In the genomic region with DNA sequence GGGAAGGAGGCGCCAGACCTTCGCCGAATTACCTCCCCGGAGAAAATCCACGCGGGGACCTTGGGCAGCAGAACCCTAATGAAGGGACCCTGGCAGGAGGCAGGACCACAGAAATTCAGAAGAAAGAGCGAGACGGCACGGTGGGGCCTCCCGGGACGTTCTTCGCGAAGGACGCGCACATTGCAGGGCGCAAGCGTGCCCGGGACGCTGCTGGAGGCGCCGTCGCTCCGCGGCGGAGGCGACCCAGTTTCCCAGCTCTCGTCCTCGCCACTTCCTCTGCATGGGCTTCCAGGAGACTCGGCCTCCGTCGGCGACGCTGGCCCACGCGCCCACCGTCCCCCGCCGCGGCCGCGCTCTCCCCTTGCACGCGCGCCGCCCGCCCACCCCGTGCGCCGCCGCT, we compare ENCODE assay signal across 9 cellular contexts. TPM values are rescaled to one million over a fixed set of nuclear protein-coding genes. Genes with fewer than 3 reads are reported as not detected.
DNase-seq lines count a peak whose midpoint lies in the region; ATAC-seq and TF ChIP-seq lines count a peak whose summit lies in the region.
"Had no signal": no experiment of that assay in that cellular context is flagged by ENCODE, and none has a peak within 500 bp of the region (broad histone marks: within the 10 kb centered on the region; RNA-seq: fewer than 3 reads in every experiment).

No MANE protein-coding gene starts in this region.

- peaks cover 11% of the 10 kb centered on the region for H3K4me1 ChIP-seq in CD8-positive, alpha-beta T cell (ENCODE audit: insufficient read depth, low read length)
- H3K4me1 ChIP-seq in gastroesophageal sphincter (peaks cover 0 to 20% (median 4%) of the 10 kb centered on the region in 3 donors), psoas muscle (peaks cover 12% of the 10 kb centered on the region)

- POLR2A ChIA-PET in CD8-positive, alpha-beta T cell (lab: Charles Lee): no interaction called here
- POLR2A ChIA-PET in activated CD8-positive, alpha-beta T cell treated with anti-CD3 and anti-CD28 coated beads, Interleukin-2, amount 10 ng/mL, durations not matched to agents 7 days and 5 days (lab: Charles Lee): no interaction called here

- in situ Hi-C loops in KBM-7 (cut with MboI; ENCODE audit: low pct_unique_long_range_greater_than_20kb, low sequenced_read_pairs): no loop called here

- CTCF ChIA-PET in CD8-positive, alpha-beta T cell (lab: Charles Lee): interaction anchor here (1.7 kb wide), 1 partner anchor 9 kb away, joined by 5 read pairs; no protein-coding TSS in a partner anchor
- CTCF ChIA-PET in activated CD8-positive, alpha-beta T cell treated with anti-CD3 and anti-CD28 coated beads, Interleukin-2, amount 10 ng/mL, durations not matched to agents 7 days and 5 days (lab: Charles Lee): interaction anchor here (1.3 kb wide), 1 partner anchor 64 kb away, joined by 4 read pairs; no protein-coding TSS in a partner anchor

- no peaks in the 10 kb centered on the region for H3K9me3 ChIP-seq in CD8-positive, alpha-beta T cell (ENCODE audit: low read length)
- H3K9me3 ChIP-seq in gastroesophageal sphincter: no peaks in the 10 kb centered on the region
- no peaks in the 10 kb centered on the region for H3K9me3 ChIP-seq in psoas muscle

- TF ChIP-seq EP300 in gastroesophageal sphincter (IDR thresholded peaks at IDR 0.05): no peak

- peak; percentile 58 for ATAC-seq in CD8-positive, alpha-beta T cell
- ATAC-seq in activated CD8-positive, alpha-beta T cell treated with anti-CD3 and anti-CD28 coated beads, Interleukin-2, amount 10 ng/mL, durations not matched to agents 7 days and 5 days: peak; percentile 64
- ATAC-seq in gastroesophageal sphincter: peak; percentile 30
- peak; percentile 54 to 80 (median 70) for ATAC-seq in psoas muscle
- no peak for ATAC-seq in GM19351 (IDR thresholded peaks at IDR 0.05; ENCODE audit: unreplicated experiment)
- ATAC-seq in GM21737 (IDR thresholded peaks at IDR 0.05; ENCODE audit: unreplicated experiment): no peak

- peak overlapping the region; percentile 68 for H3K4me3 Mint-ChIP-seq in CD8-positive, alpha-beta T cell
- H3K4me3 Mint-ChIP-seq in activated CD8-positive, alpha-beta T cell treated with anti-CD3 and anti-CD28 coated beads, Interleukin-2, amount 10 ng/mL, durations not matched to agents 7 days and 5 days: no peak overlapping the region

- H3K9me3 Mint-ChIP-seq in CD8-positive, alpha-beta T cell: no peaks in the 10 kb centered on the region
- no peaks in the 10 kb centered on the region for H3K9me3 Mint-ChIP-seq in activated CD8-positive, alpha-beta T cell treated with anti-CD3 and anti-CD28 coated beads, Interleukin-2, amount 10 ng/mL, durations not matched to agents 7 days and 5 days (ENCODE audit: insufficient read depth)

- H3K4me3 ChIP-seq in CD8-positive, alpha-beta T cell (ENCODE audit: low read depth, low read length): peak overlapping the region; percentile 37
- H3K4me3 ChIP-seq in gastroesophageal sphincter (peak overlapping the region in 1 of 2 donors; percentile 44), psoas muscle (peak overlapping the region; percentile 56)

- no peak overlapping the region for H3K27ac ChIP-seq in CD8-positive, alpha-beta T cell (ENCODE audit: low read depth, low read length)
- H3K27ac ChIP-seq in gastroesophageal sphincter: no peak overlapping the region
- H3K27ac ChIP-seq in psoas muscle: no peak overlapping the region
- H3K27ac ChIP-seq: VCaP had no signal

- H3K27me3 Mint-ChIP-seq in CD8-positive, alpha-beta T cell (ENCODE audit: low read depth): peaks cover 2% of the 10 kb centered on the region
- H3K27me3 Mint-ChIP-seq in activated CD8-positive, alpha-beta T cell treated with anti-CD3 and anti-CD28 coated beads, Interleukin-2, amount 10 ng/mL, durations not matched to agents 7 days and 5 days (ENCODE audit: low read depth): peaks cover 14% of the 10 kb centered on the region

- H3K4me1 Mint-ChIP-seq in CD8-positive, alpha-beta T cell (ENCODE audit: low read depth): peaks cover 15% of the 10 kb centered on the region
- peaks cover 13% of the 10 kb centered on the region for H3K4me1 Mint-ChIP-seq in activated CD8-positive, alpha-beta T cell treated with anti-CD3 and anti-CD28 coated beads, Interleukin-2, amount 10 ng/mL, durations not matched to agents 7 days and 5 days (ENCODE audit: low read depth)

- intact Hi-C loops in CD8-positive, alpha-beta T cell (cut with DNase I, micrococcal nuclease): loop anchor here in 1 of 2 experiments (5.0 kb wide), 2 partner anchors 49 to 269 kb away; no protein-coding TSS in a partner anchor
- intact Hi-C loops in psoas muscle (cut with DNase I): no loop called here

- no peak overlapping the region for H3K27ac Mint-ChIP-seq in CD8-positive, alpha-beta T cell
- no peak overlapping the region for H3K27ac Mint-ChIP-seq in activated CD8-positive, alpha-beta T cell treated with anti-CD3 and anti-CD28 coated beads, Interleukin-2, amount 10 ng/mL, durations not matched to agents 7 days and 5 days

- no peaks in the 10 kb centered on the region for H3K36me3 Mint-ChIP-seq in CD8-positive, alpha-beta T cell
- H3K36me3 Mint-ChIP-seq in activated CD8-positive, alpha-beta T cell treated with anti-CD3 and anti-CD28 coated beads, Interleukin-2, amount 10 ng/mL, durations not matched to agents 7 days and 5 days (ENCODE audit: low read depth): no peaks in the 10 kb centered on the region

- TF ChIP-seq POLR2A in gastroesophageal sphincter (IDR thresholded peaks at IDR 0.05): no peak

- peaks cover 3% of the 10 kb centered on the region for H3K27me3 ChIP-seq in CD8-positive, alpha-beta T cell (ENCODE audit: insufficient read depth, low read length)
- H3K27me3 ChIP-seq in gastroesophageal sphincter: peaks cover 8% of the 10 kb centered on the region
- H3K27me3 ChIP-seq in psoas muscle (ENCODE audit: insufficient read depth in 3 of 3, low read length in 2 of 3): no peaks in the 10 kb centered on the region

- H3K36me3 ChIP-seq in CD8-positive, alpha-beta T cell (ENCODE audit: insufficient read depth, low read length): no peaks in the 10 kb centered on the region
- no peaks in the 10 kb centered on the region for H3K36me3 ChIP-seq in gastroesophageal sphincter
- no peaks in the 10 kb centered on the region for H3K36me3 ChIP-seq in psoas muscle (ENCODE audit: insufficient read depth in 1 of 2, low read depth in 1 of 2)

- no peak for TF ChIP-seq CTCF in CD8-positive, alpha-beta T cell (IDR thresholded peaks at IDR 0.05)
- TF ChIP-seq CTCF in gastroesophageal sphincter (IDR thresholded peaks at IDR 0.05) (peak in 1 of 4 experiments; percentile 39), psoas muscle (IDR thresholded peaks at IDR 0.05) (no peak)

- DNase-seq in CD8-positive, alpha-beta T cell: peak in 5 of 7 experiments; percentile 21 to 64 (median 28)
- no peak for DNase-seq in activated CD8-positive, alpha-beta T cell treated with anti-CD3 and anti-CD28 coated beads, Interleukin-2, amount 10 ng/mL, durations not matched to agents 7 days and 5 days
- peak in 1 of 2 donors; percentile 59 for DNase-seq in psoas muscle
- DNase-seq in KBM-7: no peak
- no peak for DNase-seq in DMS 273 treated with DMSO at 0.1 percent for 48 hours (lab: John Stamatoyannopoulos, UW)

- no CpG with 5 or more reads among the region's 50 CpGs for WGBS in gastroesophageal sphincter (ENCODE audit: low coverage in 1 of 2), 2 donors
- 7 to 9% (median 8%) methylated on average over 29 to 50 of the region's 50 CpGs for WGBS in psoas muscle, 3 donors

RNA-seq across cellular contexts. Expression of gene SMAD3, which starts 31.9 kb away (rescaled TPM):
- total RNA-seq in CD8-positive, alpha-beta T cell: 10 to 100 TPM; 25.4 to 29.0 TPM
- 10 to 100 TPM; 26.8 to 27.1 TPM for total RNA-seq in activated CD8-positive, alpha-beta T cell treated with anti-CD3 and anti-CD28 coated beads, Interleukin-2, amount 10 ng/mL, durations not matched to agents 7 days and 5 days
- total RNA-seq in gastroesophageal sphincter: 10 to 100 TPM; 19.8 to 30.6 (median 25.9) TPM
- total RNA-seq in psoas muscle: 10 to 100 TPM; 25.7 to 47.6 (median 44.0) TPM
- polyA plus RNA-seq in psoas muscle: 10 to 100 TPM in 2 of 3 donors, 1 to 10 TPM in 1; 2.9 to 29.3 (median 20.3) TPM

Comparison
In these comparisons a context has a peak if more than half of its experiments do, and no peak if none do; other contexts are left out.
1. ATAC-seq: peak in CD8-positive, alpha-beta T cell (single experiment), activated CD8-positive, alpha-beta T cell treated with anti-CD3 and anti-CD28 coated beads, Interleukin-2, amount 10 ng/mL, durations not matched to agents 7 days and 5 days (single experiment), gastroesophageal sphincter (single experiment) and psoas muscle (4 of 4); none in GM19351 (single experiment) and GM21737 (single experiment).
2. DNase-seq: peak in CD8-positive, alpha-beta T cell (5 of 7); none in activated CD8-positive, alpha-beta T cell treated with anti-CD3 and anti-CD28 coated beads, Interleukin-2, amount 10 ng/mL, durations not matched to agents 7 days and 5 days (single experiment), KBM-7 (single experiment) and DMS 273 treated with DMSO at 0.1 percent for 48 hours (single experiment).